ENCODE assay signal across 16 cellular contexts in the genomic region with DNA sequence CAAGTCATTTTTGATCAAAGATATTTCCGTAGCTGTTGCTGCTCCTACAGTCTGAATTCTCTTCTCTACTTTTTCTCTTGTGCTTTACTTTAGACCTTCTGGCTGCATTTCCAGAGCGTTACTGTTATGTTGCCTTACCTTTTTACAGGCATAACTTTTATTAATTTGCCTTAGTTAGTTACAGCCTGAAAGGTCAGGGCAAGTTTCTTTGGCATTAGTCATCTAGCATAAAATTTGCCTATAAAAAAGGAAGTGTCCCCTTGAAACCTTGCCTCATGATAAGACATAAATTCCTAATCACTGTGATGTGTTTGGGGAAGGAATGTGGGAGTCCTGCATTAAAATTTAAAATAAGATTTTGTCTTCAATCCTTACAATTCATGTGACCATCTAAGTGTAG.
DNase-seq lines count a peak whose midpoint lies in the region; ATAC-seq, FAIRE-seq and TF ChIP-seq lines count a peak whose summit lies in the region.
"Had no signal": no experiment of that assay in that cellular context is flagged by ENCODE, and none has a peak within 500 bp of the region (broad histone marks: within the 10 kb centered on the region; RNA-seq: fewer than 3 reads in every experiment).

No MANE protein-coding gene starts in this region.

- TF ChIP-seq CTCF in GM23338 (conservative IDR thresholded peaks at IDR 0.05; ENCODE audit: low read depth in 2 of 2) (no peak), type B pancreatic cell (conservative IDR thresholded peaks at IDR 0.05) (no peak)

- peak; percentile 60 for FAIRE-seq in endometrium (lab: Jason Lieb, UNC)

- H3K9me3 Mint-ChIP-seq in GM23338: no peaks in the 10 kb centered on the region
- no peaks in the 10 kb centered on the region for H3K9me3 Mint-ChIP-seq in type B pancreatic cell

- H3K4me3 Mint-ChIP-seq in GM23338: peak overlapping the region; percentile 56; the same call in 2 of the 3 replicates
- H3K4me3 Mint-ChIP-seq in T-helper 17 cell: peak overlapping the region; percentile 19
- H3K4me3 Mint-ChIP-seq in type B pancreatic cell: peak overlapping the region; percentile 67

- H3K4me1 ChIP-seq in GM23338 (ENCODE audit: insufficient read depth): peaks cover 23% of the 10 kb centered on the region

- no peaks in the 10 kb centered on the region for H3K36me3 Mint-ChIP-seq in GM23338 (ENCODE audit: low read depth)
- H3K36me3 Mint-ChIP-seq in T-helper 17 cell (ENCODE audit: low read depth): no peaks in the 10 kb centered on the region
- H3K36me3 Mint-ChIP-seq in type B pancreatic cell: no peaks in the 10 kb centered on the region

- peaks cover 36% of the 10 kb centered on the region for H3K27me3 ChIP-seq in GM23338 (ENCODE audit: insufficient read depth)

- H3K36me3 ChIP-seq in GM23338 (ENCODE audit: insufficient read depth): no peaks in the 10 kb centered on the region

- H3K4me1 Mint-ChIP-seq in GM23338: peaks cover 30% of the 10 kb centered on the region
- H3K4me1 Mint-ChIP-seq in T-helper 17 cell: peaks cover 2% of the 10 kb centered on the region
- peaks cover 6% of the 10 kb centered on the region for H3K4me1 Mint-ChIP-seq in type B pancreatic cell (ENCODE audit: unreplicated experiment)

- no peak overlapping the region for H3K27ac ChIP-seq in GM23338 (ENCODE audit: low read depth)

- H3K9me3 ChIP-seq in T-helper 17 cell (ENCODE audit: control insufficient read depth, low read length, poor library complexity, severe bottlenecking): no peaks in the 10 kb centered on the region

- no peak for ATAC-seq in GM23338
- no peak for ATAC-seq in T-helper 17 cell
- ATAC-seq in HG03457 (IDR thresholded peaks at IDR 0.05; ENCODE audit: unreplicated experiment): no peak
- ATAC-seq: HCT116, SK-N-SH treated with all-trans-retinoic acid at 6 μM for 48 hours had no signal

- H3K4me3 ChIP-seq in GM23338: no peak overlapping the region

- no peaks in the 10 kb centered on the region for H3F3A ChIP-seq in GM23338 (replicated peaks; ENCODE audit: low read depth)

- H3K9me2 ChIP-seq in GM23338 (ENCODE audit: insufficient read depth): no peaks in the 10 kb centered on the region

- DNase-seq in GM23338 (ENCODE audit: low spot score) (no peak), T-helper 17 cell (no peak), type B pancreatic cell (ENCODE audit: extremely low spot score, unreplicated experiment) (no peak), cerebellar cortex (ENCODE audit: low spot score) (no peak), NCI-H748 treated with DMSO at 0.1 percent for 48 hours (lab: John Stamatoyannopoulos, UW) (no peak)
- DNase-seq: COR-L47, MV-4-11, NCI-H1436, NCI-H2029 treated with DMSO at 0.1 percent for 48 hours, NCI-H2171 treated with DMSO at 0.1 percent for 48 hours, NCI-H774, SHP77 had no signal

- peaks cover 5% of the 10 kb centered on the region for H3K27me3 Mint-ChIP-seq in GM23338 (ENCODE audit: insufficient read depth, low read depth, poor library complexity)
- peaks cover 11% of the 10 kb centered on the region for H3K27me3 Mint-ChIP-seq in T-helper 17 cell
- H3K27me3 Mint-ChIP-seq in type B pancreatic cell: peaks cover 87% of the 10 kb centered on the region

- H3K27ac Mint-ChIP-seq in GM23338: no peak overlapping the region
- no peak overlapping the region for H3K27ac Mint-ChIP-seq in T-helper 17 cell
- no peak overlapping the region for H3K27ac Mint-ChIP-seq in type B pancreatic cell

- H3K79me2 ChIP-seq in GM23338 (replicated peaks; ENCODE audit: insufficient read depth): no peaks in the 10 kb centered on the region

- H2AFZ ChIP-seq in GM23338: no peak overlapping the region

- no peaks in the 10 kb centered on the region for H4K20me1 ChIP-seq in GM23338 (replicated peaks; ENCODE audit: insufficient read depth)

- H3K4me2 ChIP-seq in GM23338: 0 out of 2 replicates have a peak overlapping the region, but pooled peaks have one; percentile 85

TF ChIP-seq in GM23338, 12 proteins besides CTCF, POLR2A, EP300 and RAD21 (continues in another document):
- TF ChIP-seq JUNB (IDR thresholded peaks at IDR 0.05; ENCODE audit: unreplicated experiment) (no peak), ZNF331 (CRISPR knock-in tag; IDR thresholded peaks at IDR 0.05; ENCODE audit: low read depth) (no peak), EZH2phosphoT487 (IDR thresholded peaks at IDR 0.05; ENCODE audit: unreplicated experiment) (no peak), EZH2 (IDR thresholded peaks at IDR 0.05; ENCODE audit: low read depth, unreplicated experiment) (no peak)
- TF ChIP-seq, protein P1, sequence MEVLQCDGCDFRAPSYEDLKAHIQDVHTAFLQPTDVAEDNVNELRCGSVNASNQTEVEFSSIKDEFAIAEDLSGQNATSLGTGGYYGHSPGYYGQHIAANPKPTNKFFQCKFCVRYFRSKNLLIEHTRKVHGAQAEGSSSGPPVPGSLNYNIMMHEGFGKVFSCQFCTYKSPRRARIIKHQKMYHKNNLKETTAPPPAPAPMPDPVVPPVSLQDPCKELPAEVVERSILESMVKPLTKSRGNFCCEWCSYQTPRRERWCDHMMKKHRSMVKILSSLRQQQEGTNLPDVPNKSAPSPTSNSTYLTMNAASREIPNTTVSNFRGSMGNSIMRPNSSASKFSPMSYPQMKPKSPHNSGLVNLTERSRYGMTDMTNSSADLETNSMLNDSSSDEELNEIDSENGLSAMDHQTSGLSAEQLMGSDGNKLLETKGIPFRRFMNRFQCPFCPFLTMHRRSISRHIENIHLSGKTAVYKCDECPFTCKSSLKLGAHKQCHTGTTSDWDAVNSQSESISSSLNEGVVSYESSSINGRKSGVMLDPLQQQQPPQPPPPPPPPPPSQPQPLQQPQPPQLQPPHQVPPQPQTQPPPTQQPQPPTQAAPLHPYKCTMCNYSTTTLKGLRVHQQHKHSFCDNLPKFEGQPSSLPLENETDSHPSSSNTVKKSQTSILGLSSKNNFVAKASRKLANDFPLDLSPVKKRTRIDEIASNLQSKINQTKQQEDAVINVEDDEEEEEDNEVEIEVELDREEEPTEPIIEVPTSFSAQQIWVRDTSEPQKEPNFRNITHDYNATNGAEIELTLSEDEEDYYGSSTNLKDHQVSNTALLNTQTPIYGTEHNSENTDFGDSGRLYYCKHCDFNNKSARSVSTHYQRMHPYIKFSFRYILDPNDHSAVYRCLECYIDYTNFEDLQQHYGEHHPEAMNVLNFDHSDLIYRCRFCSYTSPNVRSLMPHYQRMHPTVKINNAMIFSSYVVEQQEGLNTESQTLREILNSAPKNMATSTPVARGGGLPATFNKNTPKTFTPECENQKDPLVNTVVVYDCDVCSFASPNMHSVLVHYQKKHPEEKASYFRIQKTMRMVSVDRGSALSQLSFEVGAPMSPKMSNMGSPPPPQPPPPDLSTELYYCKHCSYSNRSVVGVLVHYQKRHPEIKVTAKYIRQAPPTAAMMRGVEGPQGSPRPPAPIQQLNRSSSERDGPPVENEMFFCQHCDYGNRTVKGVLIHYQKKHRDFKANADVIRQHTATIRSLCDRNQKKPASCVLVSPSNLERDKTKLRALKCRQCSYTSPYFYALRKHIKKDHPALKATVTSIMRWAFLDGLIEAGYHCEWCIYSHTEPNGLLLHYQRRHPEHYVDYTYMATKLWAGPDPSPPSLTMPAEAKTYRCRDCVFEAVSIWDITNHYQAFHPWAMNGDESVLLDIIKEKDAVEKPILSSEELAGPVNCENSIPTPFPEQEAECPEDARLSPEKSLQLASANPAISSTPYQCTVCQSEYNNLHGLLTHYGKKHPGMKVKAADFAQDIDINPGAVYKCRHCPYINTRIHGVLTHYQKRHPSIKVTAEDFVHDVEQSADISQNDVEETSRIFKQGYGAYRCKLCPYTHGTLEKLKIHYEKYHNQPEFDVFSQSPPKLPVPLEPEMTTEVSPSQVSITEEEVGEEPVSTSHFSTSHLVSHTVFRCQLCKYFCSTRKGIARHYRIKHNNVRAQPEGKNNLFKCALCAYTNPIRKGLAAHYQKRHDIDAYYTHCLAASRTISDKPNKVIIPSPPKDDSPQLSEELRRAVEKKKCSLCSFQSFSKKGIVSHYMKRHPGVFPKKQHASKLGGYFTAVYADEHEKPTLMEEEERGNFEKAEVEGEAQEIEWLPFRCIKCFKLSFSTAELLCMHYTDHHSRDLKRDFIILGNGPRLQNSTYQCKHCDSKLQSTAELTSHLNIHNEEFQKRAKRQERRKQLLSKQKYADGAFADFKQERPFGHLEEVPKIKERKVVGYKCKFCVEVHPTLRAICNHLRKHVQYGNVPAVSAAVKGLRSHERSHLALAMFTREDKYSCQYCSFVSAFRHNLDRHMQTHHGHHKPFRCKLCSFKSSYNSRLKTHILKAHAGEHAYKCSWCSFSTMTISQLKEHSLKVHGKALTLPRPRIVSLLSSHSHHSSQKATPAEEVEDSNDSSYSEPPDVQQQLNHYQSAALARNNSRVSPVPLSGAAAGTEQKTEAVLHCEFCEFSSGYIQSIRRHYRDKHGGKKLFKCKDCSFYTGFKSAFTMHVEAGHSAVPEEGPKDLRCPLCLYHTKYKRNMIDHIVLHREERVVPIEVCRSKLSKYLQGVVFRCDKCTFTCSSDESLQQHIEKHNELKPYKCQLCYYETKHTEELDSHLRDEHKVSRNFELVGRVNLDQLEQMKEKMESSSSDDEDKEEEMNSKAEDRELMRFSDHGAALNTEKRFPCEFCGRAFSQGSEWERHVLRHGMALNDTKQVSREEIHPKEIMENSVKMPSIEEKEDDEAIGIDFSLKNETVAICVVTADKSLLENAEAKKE (CRISPR knock-in tag; IDR thresholded peaks at IDR 0.05): no peak
- TF ChIP-seq, protein P2, sequence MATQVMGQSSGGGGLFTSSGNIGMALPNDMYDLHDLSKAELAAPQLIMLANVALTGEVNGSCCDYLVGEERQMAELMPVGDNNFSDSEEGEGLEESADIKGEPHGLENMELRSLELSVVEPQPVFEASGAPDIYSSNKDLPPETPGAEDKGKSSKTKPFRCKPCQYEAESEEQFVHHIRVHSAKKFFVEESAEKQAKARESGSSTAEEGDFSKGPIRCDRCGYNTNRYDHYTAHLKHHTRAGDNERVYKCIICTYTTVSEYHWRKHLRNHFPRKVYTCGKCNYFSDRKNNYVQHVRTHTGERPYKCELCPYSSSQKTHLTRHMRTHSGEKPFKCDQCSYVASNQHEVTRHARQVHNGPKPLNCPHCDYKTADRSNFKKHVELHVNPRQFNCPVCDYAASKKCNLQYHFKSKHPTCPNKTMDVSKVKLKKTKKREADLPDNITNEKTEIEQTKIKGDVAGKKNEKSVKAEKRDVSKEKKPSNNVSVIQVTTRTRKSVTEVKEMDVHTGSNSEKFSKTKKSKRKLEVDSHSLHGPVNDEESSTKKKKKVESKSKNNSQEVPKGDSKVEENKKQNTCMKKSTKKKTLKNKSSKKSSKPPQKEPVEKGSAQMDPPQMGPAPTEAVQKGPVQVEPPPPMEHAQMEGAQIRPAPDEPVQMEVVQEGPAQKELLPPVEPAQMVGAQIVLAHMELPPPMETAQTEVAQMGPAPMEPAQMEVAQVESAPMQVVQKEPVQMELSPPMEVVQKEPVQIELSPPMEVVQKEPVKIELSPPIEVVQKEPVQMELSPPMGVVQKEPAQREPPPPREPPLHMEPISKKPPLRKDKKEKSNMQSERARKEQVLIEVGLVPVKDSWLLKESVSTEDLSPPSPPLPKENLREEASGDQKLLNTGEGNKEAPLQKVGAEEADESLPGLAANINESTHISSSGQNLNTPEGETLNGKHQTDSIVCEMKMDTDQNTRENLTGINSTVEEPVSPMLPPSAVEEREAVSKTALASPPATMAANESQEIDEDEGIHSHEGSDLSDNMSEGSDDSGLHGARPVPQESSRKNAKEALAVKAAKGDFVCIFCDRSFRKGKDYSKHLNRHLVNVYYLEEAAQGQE (IDR thresholded peaks at IDR 0.05; ENCODE audit: unreplicated experiment): no peak
